ENCODE assay signal across 8 cellular contexts in the genomic region with DNA sequence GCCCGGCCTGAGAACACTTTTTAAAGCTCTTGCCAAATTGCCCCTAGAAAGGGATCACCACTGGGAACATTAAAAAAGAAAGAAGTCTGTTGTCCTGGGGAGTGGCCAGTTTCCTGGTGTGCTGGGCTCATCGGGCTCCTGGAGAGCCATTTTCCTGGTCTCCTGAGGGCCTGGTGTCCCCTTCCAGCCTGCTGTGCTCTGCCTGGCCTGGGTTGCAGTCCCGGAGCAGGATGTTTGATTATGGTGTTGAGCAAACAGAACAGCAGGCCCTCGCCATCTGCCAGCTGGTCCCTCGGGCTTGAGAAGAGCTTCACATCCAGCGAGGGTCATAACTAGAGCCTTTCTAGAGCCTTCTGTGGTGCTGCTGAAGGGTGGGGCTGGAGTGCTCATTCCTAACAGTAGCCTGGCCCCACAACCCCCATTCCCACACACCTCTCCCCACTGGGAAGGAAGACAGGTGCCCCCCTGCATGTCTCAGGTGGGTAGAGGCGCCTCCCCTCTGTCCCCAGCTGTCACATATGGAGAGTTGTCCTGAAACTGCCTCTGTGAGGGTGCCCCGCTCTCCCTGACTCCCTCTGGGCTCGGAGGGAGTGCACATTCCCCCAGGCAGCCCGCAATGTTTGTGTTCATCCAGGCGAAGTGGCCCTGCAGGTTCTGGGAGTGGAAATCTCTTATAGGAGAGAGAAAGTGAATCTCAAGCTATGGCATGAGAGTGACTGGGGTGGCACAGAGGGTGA.
DNase-seq lines count a peak whose midpoint lies in the region; ATAC-seq and TF ChIP-seq lines count a peak whose summit lies in the region.

No MANE protein-coding gene starts in this region.

- no peak overlapping the region for H2AK5ac ChIP-seq in H9 (ENCODE audit: insufficient read length, low read length)

- peaks cover 16% of the 10 kb centered on the region; the same call in 1 of the 2 replicates for H3K4me1 ChIP-seq in H9 (ENCODE audit: insufficient read depth, low read length)
- peaks cover 31% of the 10 kb centered on the region for H3K4me1 ChIP-seq in ectodermal cell (ENCODE audit: control insufficient read depth, insufficient read depth, low read length)
- H3K4me1 ChIP-seq in HAP-1 = no peaks in the 10 kb centered on the region

- H4K20me1 ChIP-seq in H9 (ENCODE audit: control insufficient read depth, insufficient read depth, insufficient read length) = no peaks in the 10 kb centered on the region

- H3K9me3 ChIP-seq in H9 (ENCODE audit: control insufficient read depth, low read depth, low read length) (no peaks in the 10 kb centered on the region), ectodermal cell (ENCODE audit: control insufficient read depth, low read length) (no peaks in the 10 kb centered on the region), HAP-1 (no peaks in the 10 kb centered on the region)

- no peak overlapping the region for H2BK5ac ChIP-seq in H9 (ENCODE audit: insufficient read length, low read length)

- no CpG with 5 or more reads among the region's 11 CpGs for WGBS in H9 (ENCODE audit: extremely low coverage, insufficient read length, low lambda C conversion rate)
- WGBS in ectodermal cell, 2 experiments = 60 to 63% methylated on average over 11 of the region's 11 CpGs

- no peaks in the 10 kb centered on the region for H3K23me2 ChIP-seq in H9 (ENCODE audit: insufficient read length, low read depth, low read length, poor library complexity, severe bottlenecking)

- H2BK15ac ChIP-seq in H9 (ENCODE audit: low read depth, low read length) = 0 out of 2 replicates have a peak overlapping the region, but pooled peaks have one; percentile 27

- TF ChIP-seq CTCF in H9 (conservative IDR thresholded peaks at IDR 0.05) = no peak

- H3K27ac ChIP-seq in H9 (ENCODE audit: insufficient read length, low read depth, low read length) (no peak overlapping the region), ectodermal cell (ENCODE audit: insufficient read depth, low read depth, low read length, poor library complexity, severe bottlenecking) (peak overlapping the region; percentile 36)

- peak overlapping the region; percentile 89 to 96 (median 89) for H3K27ac Mint-ChIP-seq in H9

- no peak overlapping the region for H4K8ac ChIP-seq in H9 (replicated peaks; ENCODE audit: insufficient read length, low read depth, low read length)

- no peak overlapping the region for H4K91ac ChIP-seq in H9 (ENCODE audit: insufficient read length, low read depth, low read length)

- no peaks in the 10 kb centered on the region; a peak in 1 of 5 replicates for H3K9me3 Mint-ChIP-seq in H9

- DNase-seq in H9 = no peak
- DNase-seq in NCI-H2196 treated with DMSO at 0.1 percent for 48 hours (lab: John Stamatoyannopoulos, UW; ENCODE audit: unreplicated experiment) = peak; percentile 92
- peak; percentile 51 for DNase-seq in renal cortical epithelial cell (ENCODE audit: low read depth)
- no peak for DNase-seq in NOMO-1 (lab: John Stamatoyannopoulos, UW; ENCODE audit: unreplicated experiment in 2 of 2)
- no peak for DNase-seq in HAP-1 (ENCODE audit: low spot score in 2 of 2)
- no peak for DNase-seq in activated gamma-delta T cell treated with Interleukin-2 at 50 U/mL for 16 hours

- H3K9ac ChIP-seq in H9 (ENCODE audit: extremely low read depth, insufficient read length, low read length) = no peak overlapping the region

- H3K27me3 ChIP-seq in H9 (ENCODE audit: insufficient read depth, low read length) (no peaks in the 10 kb centered on the region), ectodermal cell (ENCODE audit: control insufficient read depth, insufficient read depth, low read length, poor library complexity, severe bottlenecking) (no peaks in the 10 kb centered on the region), HAP-1 (ENCODE audit: low read depth) (no peaks in the 10 kb centered on the region)

- peak overlapping the region in 1 of 2 experiments; percentile 21; a peak in 2 of 5 replicates for H3K4me3 Mint-ChIP-seq in H9

- H2AFZ ChIP-seq in H9 (ENCODE audit: low read length) = no peak overlapping the region

- H3K18ac ChIP-seq in H9 (ENCODE audit: insufficient read length, low read depth, low read length) = peak overlapping the region; percentile 57

- H3K36me3 Mint-ChIP-seq in H9 (ENCODE audit: insufficient read depth in 1 of 3, low read depth in 3 of 3) = peaks cover 0 to 2% (median 1%) of the 10 kb centered on the region in 3 experiments; a peak in 2 of 7 replicates

- no peak overlapping the region for H4K5ac ChIP-seq in H9 (ENCODE audit: insufficient read length, low read depth, low read length)

- H2BK120ac ChIP-seq in H9 (ENCODE audit: low read depth, low read length, poor library complexity, severe bottlenecking) = no peak overlapping the region

- no peak overlapping the region for H3K4me3 ChIP-seq in ectodermal cell (ENCODE audit: insufficient read depth, low read depth, low read length)
- no peak overlapping the region for H3K4me3 ChIP-seq in HAP-1

- H3K4me2 ChIP-seq in H9 (ENCODE audit: insufficient read depth, insufficient read length, low read length) = no peak overlapping the region

- peak overlapping the region; percentile 73; the same call in 1 of the 2 replicates for H3K14ac ChIP-seq in H9 (ENCODE audit: insufficient read depth, low read length)

- H3K4ac ChIP-seq in H9 (ENCODE audit: low read depth, low read length) = no peak overlapping the region

- no peak for ATAC-seq in HG02678 (IDR thresholded peaks at IDR 0.05; ENCODE audit: unreplicated experiment)

- no peak overlapping the region for H2BK12ac ChIP-seq in H9 (ENCODE audit: insufficient read length, low read depth, low read length)

- no peaks in the 10 kb centered on the region for H3K36me3 ChIP-seq in ectodermal cell (ENCODE audit: control insufficient read depth, insufficient read depth, low read length)
- no peaks in the 10 kb centered on the region for H3K36me3 ChIP-seq in HAP-1 (replicated peaks)

- H3K56ac ChIP-seq in H9 (ENCODE audit: insufficient read length, low read depth, low read length) = no peak overlapping the region

- peaks cover 5% of the 10 kb centered on the region for H3K79me1 ChIP-seq in H9 (ENCODE audit: insufficient read depth, low read depth, low read length, poor library complexity, severe bottlenecking)

- H3T11ph ChIP-seq in H9 (ENCODE audit: low read length) = no peak overlapping the region

- H3K27me3 Mint-ChIP-seq in H9 (ENCODE audit: low read depth) = no peaks in the 10 kb centered on the region; the same call in 1 of the 2 replicates

- in situ Hi-C loops in HAP-1 (cut with MboI; ENCODE audit: low sequenced_read_pairs) = no loop called here

- H2BK20ac ChIP-seq in H9 (ENCODE audit: low read depth, low read length, poor library complexity, severe bottlenecking) = no peak overlapping the region

- H3K23ac ChIP-seq in H9 (ENCODE audit: insufficient read length, low read depth, low read length) = no peak overlapping the region

- 0 out of 2 replicates have a peak, but pooled peaks cover 2% of the 10 kb centered on the region for H3K79me2 ChIP-seq in H9 (ENCODE audit: insufficient read depth, low read length)

- H3K4me1 Mint-ChIP-seq in H9 = peaks cover 42 to 44% of the 10 kb centered on the region in 2 experiments

Comparison
In these comparisons a context has a peak if more than half of its experiments do, and no peak if none do; other contexts are left out.
1. DNase-seq: peak in NCI-H2196 treated with DMSO at 0.1 percent for 48 hours (single experiment) and renal cortical epithelial cell (single experiment); none in H9 (single experiment), NOMO-1 (0 of 2), HAP-1 (0 of 2) and activated gamma-delta T cell treated with Interleukin-2 at 50 U/mL for 16 hours (single experiment).